1 cellular context compared by ENCODE assay signal in the genomic region with DNA sequence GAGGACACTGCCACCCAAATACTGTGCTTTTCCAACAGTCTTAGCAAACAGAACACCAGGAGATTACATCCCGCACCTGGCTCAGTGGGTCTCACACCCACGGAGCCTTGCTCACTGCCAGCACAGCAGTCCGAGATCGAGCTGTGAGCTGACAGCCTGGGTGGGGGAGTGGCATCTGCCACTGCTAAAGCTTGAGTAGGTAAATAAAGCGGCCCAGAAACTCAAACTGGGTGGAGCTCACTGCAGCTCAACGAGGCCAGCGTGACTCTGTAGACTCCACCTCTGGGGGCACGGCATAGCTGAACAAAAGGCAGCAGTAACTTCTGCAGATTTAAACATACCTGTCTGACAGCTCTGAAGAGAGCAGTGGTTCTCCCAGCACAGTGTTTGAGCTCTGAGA.
TF ChIP-seq lines count a peak whose summit lies in the region.

No MANE protein-coding gene starts in this region.

TF ChIP-seq in WTC11, 78 proteins besides CTCF, POLR2A, EP300 and RAD21 (continued from another document):
- TF ChIP-seq, protein P1, sequence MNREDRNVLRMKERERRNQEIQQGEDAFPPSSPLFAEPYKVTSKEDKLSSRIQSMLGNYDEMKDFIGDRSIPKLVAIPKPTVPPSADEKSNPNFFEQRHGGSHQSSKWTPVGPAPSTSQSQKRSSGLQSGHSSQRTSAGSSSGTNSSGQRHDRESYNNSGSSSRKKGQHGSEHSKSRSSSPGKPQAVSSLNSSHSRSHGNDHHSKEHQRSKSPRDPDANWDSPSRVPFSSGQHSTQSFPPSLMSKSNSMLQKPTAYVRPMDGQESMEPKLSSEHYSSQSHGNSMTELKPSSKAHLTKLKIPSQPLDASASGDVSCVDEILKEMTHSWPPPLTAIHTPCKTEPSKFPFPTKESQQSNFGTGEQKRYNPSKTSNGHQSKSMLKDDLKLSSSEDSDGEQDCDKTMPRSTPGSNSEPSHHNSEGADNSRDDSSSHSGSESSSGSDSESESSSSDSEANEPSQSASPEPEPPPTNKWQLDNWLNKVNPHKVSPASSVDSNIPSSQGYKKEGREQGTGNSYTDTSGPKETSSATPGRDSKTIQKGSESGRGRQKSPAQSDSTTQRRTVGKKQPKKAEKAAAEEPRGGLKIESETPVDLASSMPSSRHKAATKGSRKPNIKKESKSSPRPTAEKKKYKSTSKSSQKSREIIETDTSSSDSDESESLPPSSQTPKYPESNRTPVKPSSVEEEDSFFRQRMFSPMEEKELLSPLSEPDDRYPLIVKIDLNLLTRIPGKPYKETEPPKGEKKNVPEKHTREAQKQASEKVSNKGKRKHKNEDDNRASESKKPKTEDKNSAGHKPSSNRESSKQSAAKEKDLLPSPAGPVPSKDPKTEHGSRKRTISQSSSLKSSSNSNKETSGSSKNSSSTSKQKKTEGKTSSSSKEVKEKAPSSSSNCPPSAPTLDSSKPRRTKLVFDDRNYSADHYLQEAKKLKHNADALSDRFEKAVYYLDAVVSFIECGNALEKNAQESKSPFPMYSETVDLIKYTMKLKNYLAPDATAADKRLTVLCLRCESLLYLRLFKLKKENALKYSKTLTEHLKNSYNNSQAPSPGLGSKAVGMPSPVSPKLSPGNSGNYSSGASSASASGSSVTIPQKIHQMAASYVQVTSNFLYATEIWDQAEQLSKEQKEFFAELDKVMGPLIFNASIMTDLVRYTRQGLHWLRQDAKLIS (CRISPR knock-in tag; IDR thresholded peaks at IDR 0.05; ENCODE audit: borderline replicate concordance): no peak
- TF ChIP-seq FOXP1 (CRISPR knock-in tag; IDR thresholded peaks at IDR 0.05; ENCODE audit: borderline replicate concordance): no peak
- TF ChIP-seq FOXJ3 (CRISPR knock-in tag; IDR thresholded peaks at IDR 0.05; ENCODE audit: borderline replicate concordance): no peak
- no peak for TF ChIP-seq ZNF219 (CRISPR knock-in tag; IDR thresholded peaks at IDR 0.05; ENCODE audit: borderline replicate concordance)
